Comparison of ENCODE assay signal across 8 cellular contexts in genomic region chr4:87375719-87376291, GRCh38. TPM values are rescaled to one million over a fixed set of nuclear protein-coding genes. Genes with fewer than 3 reads are reported as not detected.
DNase-seq lines count a peak whose midpoint lies in the region; ATAC-seq, FAIRE-seq and TF ChIP-seq lines count a peak whose summit lies in the region.

No MANE protein-coding gene starts in this region.

- no peak overlapping the region for H3K27ac Mint-ChIP-seq in endothelial cell (ENCODE audit: unreplicated experiment)

- TF ChIP-seq CTCF in OCI-LY7 (conservative IDR thresholded peaks at IDR 0.05; ENCODE audit: low read length) (peak; percentile 95), endothelial cell (IDR thresholded peaks at IDR 0.05; ENCODE audit: unreplicated experiment) (peak; percentile 66)

- no peaks in the 10 kb centered on the region for H3K4me1 Mint-ChIP-seq in endothelial cell (ENCODE audit: unreplicated experiment)

- no peak overlapping the region for H3K4me3 Mint-ChIP-seq in endothelial cell (ENCODE audit: unreplicated experiment)

- H3K9me3 ChIP-seq in OCI-LY7 (ENCODE audit: low read length): no peaks in the 10 kb centered on the region

- H2AFZ ChIP-seq in OCI-LY7 (ENCODE audit: low read length): no peak overlapping the region

- peak; percentile 58 for DNase-seq in HCEC 1CT
- peak; percentile 45 for DNase-seq in OCI-LY7 (ENCODE audit: low spot score)
- no peak for DNase-seq in endothelial cell (ENCODE audit: low spot score)
- DNase-seq in midbrain (lab: John Stamatoyannopoulos, UW): peak; percentile 75
- no peak for DNase-seq in HK-2 (ENCODE audit: unreplicated experiment)

- H3K4me2 ChIP-seq in OCI-LY7 (ENCODE audit: low read length): no peak overlapping the region

- H3K36me3 Mint-ChIP-seq in endothelial cell (ENCODE audit: low read depth, unreplicated experiment): peaks cover 8% of the 10 kb centered on the region

- no peaks in the 10 kb centered on the region for H3K9me2 ChIP-seq in OCI-LY7 (ENCODE audit: insufficient read depth, low read length)

- BruUV-seq in OCI-LY7 (replicated peaks; lab: Mats Ljungman, UMichigan): no TSS peak

- no peaks in the 10 kb centered on the region for H3K27me3 Mint-ChIP-seq in endothelial cell (ENCODE audit: unreplicated experiment)

- FAIRE-seq in G401.6 (lab: Jason Lieb, UNC): peak; percentile 88

- H3K36me3 ChIP-seq in OCI-LY7 (ENCODE audit: insufficient read depth, low read length): peaks cover 22% of the 10 kb centered on the region

- H3K9me3 Mint-ChIP-seq in endothelial cell (ENCODE audit: unreplicated experiment): no peaks in the 10 kb centered on the region

- H3K4me3 ChIP-seq in OCI-LY7 (ENCODE audit: low read depth, low read length, poor library complexity, severe bottlenecking): no peak overlapping the region

- POLR2A ChIA-PET in OCI-LY7 (lab: Charles Lee): interaction anchor here (1.3 kb wide), 1 partner anchor 15 kb away, joined by 5 read pairs; the partner anchor contains the start of gene HSD17B11

- CTCF ChIA-PET in OCI-LY7 (lab: Charles Lee; ENCODE audit: unreplicated experiment): interaction anchor here (0.6 kb wide), 2 partner anchors 92 to 96 kb away, joined by 3 read pairs; no protein-coding TSS in a partner anchor

- no peak overlapping the region for H3K27ac ChIP-seq in OCI-LY7 (ENCODE audit: low read depth, low read length, poor library complexity, severe bottlenecking)

- no peaks in the 10 kb centered on the region for H4K20me1 ChIP-seq in OCI-LY7 (ENCODE audit: insufficient read depth, low read length)

- ATAC-seq in HG02642 (IDR thresholded peaks at IDR 0.05; ENCODE audit: poor library complexity, unreplicated experiment) (no peak), GM19397 (IDR thresholded peaks at IDR 0.05; ENCODE audit: unreplicated experiment) (no peak)

- intact Hi-C loops in OCI-LY7 (cut with micrococcal nuclease; ENCODE audit: unreplicated experiment): loop anchor here (1.0 kb wide), 1 partner anchor 89 kb away; no protein-coding TSS in a partner anchor

- no peaks in the 10 kb centered on the region for H3K4me1 ChIP-seq in OCI-LY7 (ENCODE audit: insufficient read depth, low read length, poor library complexity, severe bottlenecking)

- no peaks in the 10 kb centered on the region for H3K79me2 ChIP-seq in OCI-LY7 (ENCODE audit: insufficient read depth, low read depth, low read length)

RNA-seq across cellular contexts. Expression of gene HSD17B11, which starts 15.2 kb away (rescaled TPM):
- total RNA-seq in OCI-LY7 (2014; rRNA removed; shearing (Covaris generic)): 4.7 and 9.0 TPM in 2 replicates
- total RNA-seq in OCI-LY7 (2022) (8.7 TPM in 2 replicates), endothelial cell (ENCODE audit: unreplicated experiment) (27.2 TPM)

RNA-seq across cellular contexts. Expression of gene NUDT9, which starts 46.6 kb away (rescaled TPM):
- 9.0 and 11.4 TPM in 2 replicates for total RNA-seq in OCI-LY7 (2014; rRNA removed; shearing (Covaris generic))
- total RNA-seq in OCI-LY7 (2022) (13.8 and 16.5 TPM in 2 replicates), endothelial cell (ENCODE audit: unreplicated experiment) (16.6 TPM)

RNA-seq across cellular contexts. Expression of gene HSD17B13, which starts 53.1 kb away (rescaled TPM):
- total RNA-seq in OCI-LY7 (2014; rRNA removed; shearing (Covaris generic)): 0.08 TPM in 1 of 2 replicates, not detected in the other
- total RNA-seq in OCI-LY7 (2022): 0.20 TPM in 1 of 2 replicates, not detected in the other
- total RNA-seq in endothelial cell (ENCODE audit: unreplicated experiment): not detected

Comparison
In these comparisons a context has a peak if more than half of its experiments do, and no peak if none do; other contexts are left out.
1. DNase-seq: peak in HCEC 1CT (single experiment), OCI-LY7 (single experiment) and midbrain (single experiment); none in endothelial cell (single experiment) and HK-2 (single experiment).